Comparison of ENCODE assay signal across 11 cellular contexts in the genomic region with DNA sequence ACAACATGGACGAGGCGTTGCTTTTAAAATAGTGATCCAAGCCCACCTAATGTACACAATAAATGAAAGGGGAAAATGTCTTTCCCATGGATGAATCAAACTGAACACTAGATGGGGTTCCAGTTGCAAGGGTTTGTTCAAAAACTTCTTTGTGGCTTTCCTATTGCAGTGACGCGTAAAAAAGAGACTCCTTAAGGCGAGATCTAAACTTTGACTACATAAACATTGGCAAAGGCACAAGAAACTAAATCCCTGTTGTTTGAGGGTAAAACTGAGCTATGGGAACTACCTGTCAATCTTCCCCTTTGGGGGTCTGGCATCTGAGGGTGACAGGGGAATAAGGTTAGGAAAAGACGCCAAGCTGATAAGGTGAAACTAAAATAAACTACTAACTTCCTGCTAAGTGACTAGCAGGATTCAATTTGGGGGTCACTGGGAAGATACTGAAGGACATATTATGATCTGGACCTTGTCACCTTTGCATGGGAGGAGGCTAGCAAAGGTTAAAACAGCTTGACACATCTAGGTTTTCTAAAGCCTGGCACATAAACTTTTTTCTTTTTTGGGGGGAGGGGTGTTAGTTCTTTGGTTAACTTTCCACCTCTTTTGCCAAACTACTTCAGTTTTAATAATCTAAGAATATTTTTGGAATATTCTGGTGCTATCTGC. TPM values are rescaled to one million over a fixed set of nuclear protein-coding genes. Genes with fewer than 3 reads are reported as not detected.
DNase-seq lines count a peak whose midpoint lies in the region; TF ChIP-seq lines count a peak whose summit lies in the region.
"Had no signal": no experiment of that assay in that cellular context is flagged by ENCODE, and none has a peak within 500 bp of the region (broad histone marks: within the 10 kb centered on the region; RNA-seq: fewer than 3 reads in every experiment).

No MANE protein-coding gene starts in this region.

- peaks cover 23% of the 10 kb centered on the region for H4K20me1 ChIP-seq in BLaER1
- H4K20me1 ChIP-seq in fibroblast of lung (ENCODE audit: control insufficient read depth, extremely low read depth, insufficient read depth, low read length) = no peaks in the 10 kb centered on the region

- TF ChIP-seq CTCF in NB4 (IDR thresholded peaks at IDR 0.05; ENCODE audit: low read depth, low read length) (peak; percentile 1), fibroblast of lung (conservative IDR thresholded peaks at IDR 0.05 in 1 of 2, IDR thresholded peaks at IDR 0.05 in 1 of 2; ENCODE audit: low read depth in 1 of 2, low read length in 2 of 2) (peak; percentile 36 to 53)

- H3K4me1 ChIP-seq in BLaER1 = peaks cover 20% of the 10 kb centered on the region
- no peaks in the 10 kb centered on the region for H3K4me1 ChIP-seq in fibroblast of lung (ENCODE audit: control insufficient read depth, extremely low read depth, insufficient read depth, low read length)
- H3K4me1 ChIP-seq in neuron (ENCODE audit: insufficient read depth, low read length) = peaks cover 67% of the 10 kb centered on the region

- peak; percentile 46 for DNase-seq in NB4 (ENCODE audit: low read depth)
- peak; percentile 57 to 71 for DNase-seq in fibroblast of lung (ENCODE audit: low read depth in 2 of 2)
- DNase-seq in stimulated activated CD4-positive, alpha-beta T cell treated with anti-CD3 and anti-CD28 coated beads, Interleukin-12 subunit alpha, Interleukin-12 subunit beta, amount 100 ng/mL, for 4 hours = no peak
- no peak for DNase-seq in NCI-H187 treated with DMSO at 0.1 percent for 48 hours (lab: John Stamatoyannopoulos, UW)
- DNase-seq in effector CD4-positive, alpha-beta T cell = no peak
- DNase-seq in LoVo (ENCODE audit: low spot score) = no peak
- DNase-seq: activated effector memory CD4-positive, alpha-beta T cell treated with Interleukin-2 at 50 U/mL for 16 hours; stimulated activated CD4-positive, alpha-beta T cell treated with anti-CD3 and anti-CD28 coated beads, Interleukin-2, amount 100 ng/mL, for 48 hours had no signal

- H3K4me2 ChIP-seq in BLaER1 (peak overlapping the region; percentile 42; the same call in 1 of the 2 replicates), fibroblast of lung (ENCODE audit: extremely low read depth, insufficient read depth, low read length) (no peak overlapping the region)
- H3K4me2 ChIP-seq: KMS-11 had no signal

- no peaks in the 10 kb centered on the region for H3K79me2 ChIP-seq in fibroblast of lung (ENCODE audit: control insufficient read depth, insufficient read depth, low read length)

- H2AFZ ChIP-seq in fibroblast of lung (ENCODE audit: low read length) (no peak overlapping the region), neuron (ENCODE audit: low read depth, low read length) (no peak overlapping the region)

- no peak overlapping the region for H3K9ac ChIP-seq in BLaER1
- H3K9ac ChIP-seq in fibroblast of lung (ENCODE audit: insufficient read depth, low read length) = no peak overlapping the region
- H3K9ac ChIP-seq: KMS-11 had no signal

- H3K27me3 ChIP-seq in BLaER1 (peaks cover 52% of the 10 kb centered on the region), fibroblast of lung (ENCODE audit: control insufficient read depth, insufficient read depth, low read length) (peaks cover 22% of the 10 kb centered on the region), neuron (ENCODE audit: insufficient read depth, low read length) (no peaks in the 10 kb centered on the region)

- H3K36me3 ChIP-seq in BLaER1 = no peaks in the 10 kb centered on the region
- no peaks in the 10 kb centered on the region for H3K36me3 ChIP-seq in fibroblast of lung (ENCODE audit: control insufficient read depth, insufficient read depth, low read length)
- peaks cover 10% of the 10 kb centered on the region for H3K36me3 ChIP-seq in neuron (ENCODE audit: insufficient read depth, low read length)

- no peak for TF ChIP-seq POLR2A in NB4 (IDR thresholded peaks at IDR 0.05; ENCODE audit: extremely low read depth, insufficient read length)

- H3K4me3 ChIP-seq in BLaER1 = no peak overlapping the region
- H3K4me3 ChIP-seq in NB4 (ENCODE audit: low read depth, low read length) = no peak overlapping the region
- H3K4me3 ChIP-seq in fibroblast of lung (replicated peaks in 1 of 4; ENCODE audit: control extremely low read depth in 1 of 4, insufficient read depth in 1 of 4, low read depth in 3 of 4, low read length in 4 of 4) = peak overlapping the region in 1 of 4 experiments; percentile 10
- peak overlapping the region; percentile 99 for H3K4me3 ChIP-seq in neuron (ENCODE audit: low read length)

- H3K27ac ChIP-seq in BLaER1 (no peak overlapping the region), fibroblast of lung (ENCODE audit: insufficient read depth, low read length) (no peak overlapping the region)
- H3K27ac ChIP-seq: KMS-11 had no signal

- H3K9me3 ChIP-seq in BLaER1 (no peaks in the 10 kb centered on the region), fibroblast of lung (ENCODE audit: control insufficient read depth, insufficient read depth, low read depth, low read length) (no peaks in the 10 kb centered on the region), neuron (ENCODE audit: low read length) (no peaks in the 10 kb centered on the region)

RNA-seq across cellular contexts. Expression of a gene that starts 4.7 kb away (rescaled TPM):
- under 0.01 and 0.17 TPM in 2 replicates for total RNA-seq in fibroblast of lung
- 0.10 and 0.14 TPM in 2 replicates for polyA plus RNA-seq in fibroblast of lung
- polyA plus RNA-seq in fibroblast of lung (2012) = 0.10 and 0.15 TPM in 2 replicates
- 0.31 and 0.82 TPM in 2 replicates for polyA minus RNA-seq in fibroblast of lung (ENCODE audit: low replicate concordance)

Comparison
In these comparisons a context has a peak if more than half of its experiments do, and no peak if none do; other contexts are left out.
1. DNase-seq: peak in NB4 (single experiment) and fibroblast of lung (2 of 2); none in stimulated activated CD4-positive, alpha-beta T cell treated with anti-CD3 and anti-CD28 coated beads, Interleukin-12 subunit alpha, Interleukin-12 subunit beta, amount 100 ng/mL, for 4 hours (single experiment), NCI-H187 treated with DMSO at 0.1 percent for 48 hours (single experiment), effector CD4-positive, alpha-beta T cell (single experiment) and LoVo (single experiment).